1 cellular context compared by ENCODE assay signal in genomic region chr11:129853508-129854228, GRCh38.
A peak's percentile ranks its signal among the peaks of the same experiment; 100 is the strongest.
TF ChIP-seq lines count a peak whose summit lies in the region.

No MANE protein-coding gene starts in this region.

TF ChIP-seq in HepG2, 621 proteins besides CTCF, POLR2A, EP300 and RAD21 (continued from another document and continues in another):
- TF ChIP-seq CENPX (CRISPR knock-in tag; IDR thresholded peaks at IDR 0.05) (no peak), RBAK (CRISPR knock-in tag; IDR thresholded peaks at IDR 0.05) (no peak), NPAS2 (CRISPR knock-in tag; IDR thresholded peaks at IDR 0.05; ENCODE audit: borderline replicate concordance) (no peak), TOPORS (CRISPR knock-in tag; IDR thresholded peaks at IDR 0.05) (no peak), ZNF564 (CRISPR knock-in tag; IDR thresholded peaks at IDR 0.05) (no peak), PBX2 (CRISPR knock-in tag; IDR thresholded peaks at IDR 0.05) (no peak), KLF16 (CRISPR knock-in tag; IDR thresholded peaks at IDR 0.05) (peak in 1 of 2 experiments; percentile 78; a peak in 2 of 4 replicates), JUND (CRISPR knock-in tag; IDR thresholded peaks at IDR 0.05) (peak; percentile 45; the same call in 1 of the 2 replicates), ZBTB3 (CRISPR knock-in tag; IDR thresholded peaks at IDR 0.05; ENCODE audit: borderline replicate concordance, low read depth) (no peak), GZF1 (CRISPR knock-in tag; IDR thresholded peaks at IDR 0.05) (no peak), MEIS2 (CRISPR knock-in tag; IDR thresholded peaks at IDR 0.05) (no peak), ZFP36L2 (CRISPR knock-in tag; IDR thresholded peaks at IDR 0.05) (no peak), CBX1 (IDR thresholded peaks at IDR 0.05; ENCODE audit: low read depth) (no peak), RNF2 (conservative IDR thresholded peaks at IDR 0.05; ENCODE audit: low read depth) (no peak), ESRRA (CRISPR knock-in tag; IDR thresholded peaks at IDR 0.05; ENCODE audit: low read depth) (0 out of 2 replicates have a peak, but pooled peaks have one; percentile 26), ARHGAP35 (CRISPR knock-in tag; IDR thresholded peaks at IDR 0.05; ENCODE audit: borderline replicate concordance) (no peak), ZNF3 (CRISPR knock-in tag; IDR thresholded peaks at IDR 0.05) (no peak), HNRNPL (IDR thresholded peaks at IDR 0.05; ENCODE audit: low read depth, low read length) (no peak), TGIF2 (CRISPR knock-in tag; IDR thresholded peaks at IDR 0.05) (no peak; the same call in 1 of the 2 replicates), ZNF597 (CRISPR knock-in tag; IDR thresholded peaks at IDR 0.05) (no peak), ZNF629 (CRISPR knock-in tag; conservative IDR thresholded peaks at IDR 0.05) (no peak), ZNF501 (CRISPR knock-in tag; IDR thresholded peaks at IDR 0.05) (peak; percentile 59; the same call in 1 of the 2 replicates), MIER2 (CRISPR knock-in tag; IDR thresholded peaks at IDR 0.05) (peak; percentile 39; the same call in 1 of the 2 replicates), RXRB (CRISPR knock-in tag; IDR thresholded peaks at IDR 0.05; ENCODE audit: borderline replicate concordance) (peak; percentile 81; the same call in 1 of the 2 replicates), ZNF570 (CRISPR knock-in tag; IDR thresholded peaks at IDR 0.05; ENCODE audit: borderline replicate concordance) (no peak), NR2C2 (CRISPR knock-in tag; IDR thresholded peaks at IDR 0.05; ENCODE audit: borderline replicate concordance) (no peak), NR3C1 (CRISPR knock-in tag; IDR thresholded peaks at IDR 0.05) (no peak), SRF (IDR thresholded peaks at IDR 0.05; ENCODE audit: low read depth, low read length) (no peak), TP53 (CRISPR knock-in tag; conservative IDR thresholded peaks at IDR 0.05) (no peak), ZNF142 (CRISPR knock-in tag; IDR thresholded peaks at IDR 0.05) (no peak), ZNF747 (CRISPR knock-in tag; IDR thresholded peaks at IDR 0.05; ENCODE audit: borderline replicate concordance) (0 out of 2 replicates have a peak, but pooled peaks have one; percentile 15), TFE3 (CRISPR knock-in tag; IDR thresholded peaks at IDR 0.05) (0 out of 2 replicates have a peak, but pooled peaks have one; percentile 27), ATRX (CRISPR knock-in tag; IDR thresholded peaks at IDR 0.05; ENCODE audit: borderline replicate concordance) (no peak), MBD4 (IDR thresholded peaks at IDR 0.05; ENCODE audit: borderline replicate concordance, low read length) (peak; percentile 53; the same call in 1 of the 2 replicates), ZFYVE20 (CRISPR knock-in tag; IDR thresholded peaks at IDR 0.05; ENCODE audit: borderline replicate concordance, low read depth) (no peak), ZNF790 (CRISPR knock-in tag; IDR thresholded peaks at IDR 0.05; ENCODE audit: borderline replicate concordance) (no peak), TSC22D2 (CRISPR knock-in tag; IDR thresholded peaks at IDR 0.05; ENCODE audit: borderline replicate concordance) (no peak), RARG (CRISPR knock-in tag; IDR thresholded peaks at IDR 0.05; ENCODE audit: low read depth) (no peak), NFKB2 (CRISPR knock-in tag; IDR thresholded peaks at IDR 0.05; ENCODE audit: borderline replicate concordance) (no peak; the same call in 1 of the 2 replicates)
- TF ChIP-seq, protein P1, sequence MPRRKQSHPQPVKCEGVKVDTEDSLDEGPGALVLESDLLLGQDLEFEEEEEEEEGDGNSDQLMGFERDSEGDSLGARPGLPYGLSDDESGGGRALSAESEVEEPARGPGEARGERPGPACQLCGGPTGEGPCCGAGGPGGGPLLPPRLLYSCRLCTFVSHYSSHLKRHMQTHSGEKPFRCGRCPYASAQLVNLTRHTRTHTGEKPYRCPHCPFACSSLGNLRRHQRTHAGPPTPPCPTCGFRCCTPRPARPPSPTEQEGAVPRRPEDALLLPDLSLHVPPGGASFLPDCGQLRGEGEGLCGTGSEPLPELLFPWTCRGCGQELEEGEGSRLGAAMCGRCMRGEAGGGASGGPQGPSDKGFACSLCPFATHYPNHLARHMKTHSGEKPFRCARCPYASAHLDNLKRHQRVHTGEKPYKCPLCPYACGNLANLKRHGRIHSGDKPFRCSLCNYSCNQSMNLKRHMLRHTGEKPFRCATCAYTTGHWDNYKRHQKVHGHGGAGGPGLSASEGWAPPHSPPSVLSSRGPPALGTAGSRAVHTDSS (CRISPR knock-in tag; conservative IDR thresholded peaks at IDR 0.05) = no peak
- TF ChIP-seq, protein P2, sequence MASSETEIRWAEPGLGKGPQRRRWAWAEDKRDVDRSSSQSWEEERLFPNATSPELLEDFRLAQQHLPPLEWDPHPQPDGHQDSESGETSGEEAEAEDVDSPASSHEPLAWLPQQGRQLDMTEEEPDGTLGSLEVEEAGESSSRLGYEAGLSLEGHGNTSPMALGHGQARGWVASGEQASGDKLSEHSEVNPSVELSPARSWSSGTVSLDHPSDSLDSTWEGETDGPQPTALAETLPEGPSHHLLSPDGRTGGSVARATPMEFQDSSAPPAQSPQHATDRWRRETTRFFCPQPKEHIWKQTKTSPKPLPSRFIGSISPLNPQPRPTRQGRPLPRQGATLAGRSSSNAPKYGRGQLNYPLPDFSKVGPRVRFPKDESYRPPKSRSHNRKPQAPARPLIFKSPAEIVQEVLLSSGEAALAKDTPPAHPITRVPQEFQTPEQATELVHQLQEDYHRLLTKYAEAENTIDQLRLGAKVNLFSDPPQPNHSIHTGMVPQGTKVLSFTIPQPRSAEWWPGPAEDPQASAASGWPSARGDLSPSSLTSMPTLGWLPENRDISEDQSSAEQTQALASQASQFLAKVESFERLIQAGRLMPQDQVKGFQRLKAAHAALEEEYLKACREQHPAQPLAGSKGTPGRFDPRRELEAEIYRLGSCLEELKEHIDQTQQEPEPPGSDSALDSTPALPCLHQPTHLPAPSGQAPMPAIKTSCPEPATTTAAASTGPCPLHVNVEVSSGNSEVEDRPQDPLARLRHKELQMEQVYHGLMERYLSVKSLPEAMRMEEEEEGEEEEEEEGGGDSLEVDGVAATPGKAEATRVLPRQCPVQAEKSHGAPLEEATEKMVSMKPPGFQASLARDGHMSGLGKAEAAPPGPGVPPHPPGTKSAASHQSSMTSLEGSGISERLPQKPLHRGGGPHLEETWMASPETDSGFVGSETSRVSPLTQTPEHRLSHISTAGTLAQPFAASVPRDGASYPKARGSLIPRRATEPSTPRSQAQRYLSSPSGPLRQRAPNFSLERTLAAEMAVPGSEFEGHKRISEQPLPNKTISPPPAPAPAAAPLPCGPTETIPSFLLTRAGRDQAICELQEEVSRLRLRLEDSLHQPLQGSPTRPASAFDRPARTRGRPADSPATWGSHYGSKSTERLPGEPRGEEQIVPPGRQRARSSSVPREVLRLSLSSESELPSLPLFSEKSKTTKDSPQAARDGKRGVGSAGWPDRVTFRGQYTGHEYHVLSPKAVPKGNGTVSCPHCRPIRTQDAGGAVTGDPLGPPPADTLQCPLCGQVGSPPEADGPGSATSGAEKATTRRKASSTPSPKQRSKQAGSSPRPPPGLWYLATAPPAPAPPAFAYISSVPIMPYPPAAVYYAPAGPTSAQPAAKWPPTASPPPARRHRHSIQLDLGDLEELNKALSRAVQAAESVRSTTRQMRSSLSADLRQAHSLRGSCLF (CRISPR knock-in tag; IDR thresholded peaks at IDR 0.05; ENCODE audit: borderline replicate concordance) = no peak
- TF ChIP-seq, protein P3, sequence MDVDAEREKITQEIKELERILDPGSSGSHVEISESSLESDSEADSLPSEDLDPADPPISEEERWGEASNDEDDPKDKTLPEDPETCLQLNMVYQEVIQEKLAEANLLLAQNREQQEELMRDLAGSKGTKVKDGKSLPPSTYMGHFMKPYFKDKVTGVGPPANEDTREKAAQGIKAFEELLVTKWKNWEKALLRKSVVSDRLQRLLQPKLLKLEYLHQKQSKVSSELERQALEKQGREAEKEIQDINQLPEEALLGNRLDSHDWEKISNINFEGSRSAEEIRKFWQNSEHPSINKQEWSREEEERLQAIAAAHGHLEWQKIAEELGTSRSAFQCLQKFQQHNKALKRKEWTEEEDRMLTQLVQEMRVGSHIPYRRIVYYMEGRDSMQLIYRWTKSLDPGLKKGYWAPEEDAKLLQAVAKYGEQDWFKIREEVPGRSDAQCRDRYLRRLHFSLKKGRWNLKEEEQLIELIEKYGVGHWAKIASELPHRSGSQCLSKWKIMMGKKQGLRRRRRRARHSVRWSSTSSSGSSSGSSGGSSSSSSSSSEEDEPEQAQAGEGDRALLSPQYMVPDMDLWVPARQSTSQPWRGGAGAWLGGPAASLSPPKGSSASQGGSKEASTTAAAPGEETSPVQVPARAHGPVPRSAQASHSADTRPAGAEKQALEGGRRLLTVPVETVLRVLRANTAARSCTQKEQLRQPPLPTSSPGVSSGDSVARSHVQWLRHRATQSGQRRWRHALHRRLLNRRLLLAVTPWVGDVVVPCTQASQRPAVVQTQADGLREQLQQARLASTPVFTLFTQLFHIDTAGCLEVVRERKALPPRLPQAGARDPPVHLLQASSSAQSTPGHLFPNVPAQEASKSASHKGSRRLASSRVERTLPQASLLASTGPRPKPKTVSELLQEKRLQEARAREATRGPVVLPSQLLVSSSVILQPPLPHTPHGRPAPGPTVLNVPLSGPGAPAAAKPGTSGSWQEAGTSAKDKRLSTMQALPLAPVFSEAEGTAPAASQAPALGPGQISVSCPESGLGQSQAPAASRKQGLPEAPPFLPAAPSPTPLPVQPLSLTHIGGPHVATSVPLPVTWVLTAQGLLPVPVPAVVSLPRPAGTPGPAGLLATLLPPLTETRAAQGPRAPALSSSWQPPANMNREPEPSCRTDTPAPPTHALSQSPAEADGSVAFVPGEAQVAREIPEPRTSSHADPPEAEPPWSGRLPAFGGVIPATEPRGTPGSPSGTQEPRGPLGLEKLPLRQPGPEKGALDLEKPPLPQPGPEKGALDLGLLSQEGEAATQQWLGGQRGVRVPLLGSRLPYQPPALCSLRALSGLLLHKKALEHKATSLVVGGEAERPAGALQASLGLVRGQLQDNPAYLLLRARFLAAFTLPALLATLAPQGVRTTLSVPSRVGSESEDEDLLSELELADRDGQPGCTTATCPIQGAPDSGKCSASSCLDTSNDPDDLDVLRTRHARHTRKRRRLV (CRISPR knock-in tag; IDR thresholded peaks at IDR 0.05) = 0 out of 2 replicates have a peak, but pooled peaks have one; percentile 31
